8 cellular contexts compared by ENCODE assay signal in the genomic region with DNA sequence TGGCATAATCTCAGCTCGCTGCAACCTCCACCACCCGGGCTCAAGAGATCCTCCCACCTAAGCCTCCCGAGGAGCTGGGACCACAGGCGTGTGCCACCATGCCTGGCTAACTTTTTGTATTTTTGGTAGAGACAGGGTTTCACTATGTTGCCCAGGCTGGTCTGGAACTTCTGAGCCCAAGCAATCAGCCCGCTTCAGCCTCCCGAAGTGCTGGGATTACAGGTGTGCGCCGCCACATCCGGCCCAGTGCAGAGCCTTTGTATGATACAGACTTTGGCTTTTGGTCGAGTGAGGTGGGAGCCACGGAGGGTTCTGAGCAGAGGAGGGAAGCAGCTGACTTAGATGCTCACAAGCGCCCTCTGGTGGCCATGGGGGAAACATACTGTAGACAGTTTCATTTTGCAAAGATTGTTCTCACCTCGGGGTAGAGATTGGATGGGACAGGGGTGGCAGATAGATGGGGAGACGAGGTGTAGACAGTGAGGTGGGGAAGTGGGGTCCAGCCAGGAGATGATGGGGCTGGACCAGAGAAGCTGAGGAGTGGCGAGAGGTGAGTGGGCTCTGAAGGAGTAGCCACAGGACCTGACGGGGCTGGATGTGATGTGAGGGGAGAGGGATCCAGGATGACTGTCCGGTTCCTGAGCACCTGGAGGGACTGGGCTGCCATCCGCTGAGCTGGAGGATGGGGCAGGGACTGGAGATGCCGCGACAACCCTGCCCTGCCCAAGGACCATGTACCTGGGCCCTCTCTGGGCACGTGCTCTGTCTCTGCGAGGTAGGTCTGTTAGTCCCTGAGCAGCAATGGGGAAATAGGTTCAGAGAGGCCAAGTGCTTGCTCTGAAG.
A peak's percentile ranks its signal among the peaks of the same experiment; 100 is the strongest.
DNase-seq lines count a peak whose midpoint lies in the region; ATAC-seq, FAIRE-seq and TF ChIP-seq lines count a peak whose summit lies in the region.
"Not testable (repeated sequence)": the region's sequence is repeated elsewhere in the genome, so short reads cannot be mapped to it uniquely, and the experiment has no call there.

No MANE protein-coding gene starts in this region.

- not testable (repeated sequence) for H3K27ac ChIP-seq in CD4-positive, alpha-beta T cell (ENCODE audit: low read depth, low read length); OCI-LY1 (ENCODE audit: low read depth, low read length, poor library complexity, severe bottlenecking); ascending aorta

- H3K9me3 Mint-ChIP-seq in CD4-positive, alpha-beta T cell; nephron: not testable (repeated sequence)

- H3K4me1 ChIP-seq in OCI-LY1 (ENCODE audit: insufficient read depth, low read length, severe bottlenecking), result peaks cover 10% of the 10 kb centered on the region
- not testable (repeated sequence) for H3K4me1 ChIP-seq in ascending aorta

- H3K27me3 Mint-ChIP-seq in CD4-positive, alpha-beta T cell; nephron (ENCODE audit: low read depth): not testable (repeated sequence)

- H3K27me3 ChIP-seq in CD4-positive, alpha-beta T cell (ENCODE audit: control insufficient read depth, insufficient read depth, low read length); OCI-LY1 (ENCODE audit: insufficient read depth, low read length); ascending aorta: not testable (repeated sequence)

- not testable (repeated sequence) for H3K27ac Mint-ChIP-seq in CD4-positive, alpha-beta T cell; nephron

- ATAC-seq in CD4-positive, alpha-beta T cell (ENCODE audit: poor library complexity), result peak; percentile 82

- TF ChIP-seq CTCF in CD4-positive, alpha-beta T cell (IDR thresholded peaks at IDR 0.05), result peak; percentile 70
- TF ChIP-seq CTCF in OCI-LY1 (IDR thresholded peaks at IDR 0.05; ENCODE audit: low read length) (peak; percentile 67), ascending aorta (IDR thresholded peaks at IDR 0.05) (peak; percentile 46 to 63 (median 48)), nephron (IDR thresholded peaks at IDR 0.05; ENCODE audit: unreplicated experiment in 3 of 3) (peak; percentile 44 to 51 (median 48))

- not testable (repeated sequence) for H3K9ac ChIP-seq in OCI-LY1 (ENCODE audit: low read length)

- intact Hi-C loops in CD4-positive, alpha-beta T cell (cut with DNase I, micrococcal nuclease), result loop anchor here (1.0 to 10.0 kb wide), 6 partner anchors 65 to 615 kb away; partner anchors contain the start of genes GOSR1 (in 2 of the 2) and CPD (in 1 of the 2)
- intact Hi-C loops in ascending aorta (cut with DNase I), result not testable (repeated sequence)

- H3F3A ChIP-seq in OCI-LY1 (ENCODE audit: insufficient read depth, low read length), result not testable (repeated sequence)

- not testable (repeated sequence) for H3K9me3 ChIP-seq in CD4-positive, alpha-beta T cell (ENCODE audit: control insufficient read depth, low read length); OCI-LY1 (ENCODE audit: low read length); ascending aorta

- peaks cover 12% of the 10 kb centered on the region for H3K4me1 Mint-ChIP-seq in CD4-positive, alpha-beta T cell (ENCODE audit: low read depth)
- H3K4me1 Mint-ChIP-seq in nephron, result not testable (repeated sequence)

- peak; percentile 64 to 86 (median 74) for DNase-seq in CD4-positive, alpha-beta T cell
- DNase-seq in HTR-8/SVneo (ENCODE audit: insufficient read length, low spot score), result not testable (repeated sequence)
- peak; percentile 71 to 78 for DNase-seq in activated CD4-positive, alpha-beta T cell treated with anti-CD3 and anti-CD28 coated beads for 24 hours (ENCODE audit: low read depth in 2 of 2)
- peak in 1 of 2 donors; percentile 72 for DNase-seq in ascending aorta (ENCODE audit: low spot score in 2 of 2)
- DNase-seq in glomerular visceral epithelial cell (ENCODE audit: extremely low spot score), result peak; percentile 60
- DNase-seq in stimulated activated CD8-positive, alpha-beta memory T cell treated with anti-CD3 and anti-CD28 coated beads, Interleukin-2, amount 100 ng/mL, for 1 hour (ENCODE audit: low read depth in 2 of 2), result peak; percentile 56 to 72

- H3K79me2 ChIP-seq in OCI-LY1 (ENCODE audit: insufficient read depth, low read length), result peaks cover 34% of the 10 kb centered on the region

- POLR2A ChIA-PET in CD4-positive, alpha-beta T cell (lab: Charles Lee), result not testable (repeated sequence)

- peak overlapping the region; percentile 0 for H3K4me3 Mint-ChIP-seq in CD4-positive, alpha-beta T cell
- not testable (repeated sequence) for H3K4me3 Mint-ChIP-seq in nephron

- not testable (repeated sequence) for H4K20me1 ChIP-seq in OCI-LY1 (ENCODE audit: insufficient read depth, low read length)

- H3K9me2 ChIP-seq in OCI-LY1 (ENCODE audit: low read depth, low read length), result not testable (repeated sequence)

- not testable (repeated sequence) for H3K4me2 ChIP-seq in OCI-LY1 (ENCODE audit: low read length)

- CTCF ChIA-PET in CD4-positive, alpha-beta T cell (lab: Charles Lee), result interaction anchor here (0.5 to 1.3 kb wide), 9 partner anchors 9 to 601 kb away, joined by 3 to 5 read pairs (median 4); partner anchors contain the start of gene ATAD5

- not testable (repeated sequence) for H3K4me3 ChIP-seq in OCI-LY1 (ENCODE audit: low read depth, low read length, poor library complexity, severe bottlenecking); ascending aorta

- H3K36me3 ChIP-seq in OCI-LY1 (ENCODE audit: insufficient read depth, low read length); ascending aorta: not testable (repeated sequence)

- H3K36me3 Mint-ChIP-seq in CD4-positive, alpha-beta T cell (ENCODE audit: low read depth); nephron (ENCODE audit: low read depth): not testable (repeated sequence)

- H2AFZ ChIP-seq in OCI-LY1 (ENCODE audit: low read length), result not testable (repeated sequence)

- FAIRE-seq in HTR-8/SVneo (lab: Jason Lieb, UNC), result peak; percentile 80
